In genomic region chr17:27940503-27940902, GRCh38 we compare ENCODE assay signal across 1 cellular context.
TF ChIP-seq lines count a peak whose summit lies in the region.

No MANE protein-coding gene starts in this region.

TF ChIP-seq in GM23338, 12 proteins besides CTCF, POLR2A, EP300 and RAD21 (continued from another document):
- TF ChIP-seq EZH2phosphoT487 (IDR thresholded peaks at IDR 0.05; ENCODE audit: unreplicated experiment) (no peak), CREB1 (CRISPR knock-in tag; IDR thresholded peaks at IDR 0.05; ENCODE audit: low read depth) (no peak), NANOG (IDR thresholded peaks at IDR 0.05; ENCODE audit: borderline replicate concordance) (no peak), EZH2 (IDR thresholded peaks at IDR 0.05; ENCODE audit: low read depth, unreplicated experiment) (no peak), ETS1 (IDR thresholded peaks at IDR 0.05) (no peak), POLR2AphosphoS5 (IDR thresholded peaks at IDR 0.05; ENCODE audit: low read depth) (no peak), ZNF114 (CRISPR knock-in tag; IDR thresholded peaks at IDR 0.05) (no peak), STAT1 (IDR thresholded peaks at IDR 0.05; ENCODE audit: unreplicated experiment) (no peak), ZNF331 (CRISPR knock-in tag; IDR thresholded peaks at IDR 0.05; ENCODE audit: low read depth) (no peak)
- TF ChIP-seq, protein P1, sequence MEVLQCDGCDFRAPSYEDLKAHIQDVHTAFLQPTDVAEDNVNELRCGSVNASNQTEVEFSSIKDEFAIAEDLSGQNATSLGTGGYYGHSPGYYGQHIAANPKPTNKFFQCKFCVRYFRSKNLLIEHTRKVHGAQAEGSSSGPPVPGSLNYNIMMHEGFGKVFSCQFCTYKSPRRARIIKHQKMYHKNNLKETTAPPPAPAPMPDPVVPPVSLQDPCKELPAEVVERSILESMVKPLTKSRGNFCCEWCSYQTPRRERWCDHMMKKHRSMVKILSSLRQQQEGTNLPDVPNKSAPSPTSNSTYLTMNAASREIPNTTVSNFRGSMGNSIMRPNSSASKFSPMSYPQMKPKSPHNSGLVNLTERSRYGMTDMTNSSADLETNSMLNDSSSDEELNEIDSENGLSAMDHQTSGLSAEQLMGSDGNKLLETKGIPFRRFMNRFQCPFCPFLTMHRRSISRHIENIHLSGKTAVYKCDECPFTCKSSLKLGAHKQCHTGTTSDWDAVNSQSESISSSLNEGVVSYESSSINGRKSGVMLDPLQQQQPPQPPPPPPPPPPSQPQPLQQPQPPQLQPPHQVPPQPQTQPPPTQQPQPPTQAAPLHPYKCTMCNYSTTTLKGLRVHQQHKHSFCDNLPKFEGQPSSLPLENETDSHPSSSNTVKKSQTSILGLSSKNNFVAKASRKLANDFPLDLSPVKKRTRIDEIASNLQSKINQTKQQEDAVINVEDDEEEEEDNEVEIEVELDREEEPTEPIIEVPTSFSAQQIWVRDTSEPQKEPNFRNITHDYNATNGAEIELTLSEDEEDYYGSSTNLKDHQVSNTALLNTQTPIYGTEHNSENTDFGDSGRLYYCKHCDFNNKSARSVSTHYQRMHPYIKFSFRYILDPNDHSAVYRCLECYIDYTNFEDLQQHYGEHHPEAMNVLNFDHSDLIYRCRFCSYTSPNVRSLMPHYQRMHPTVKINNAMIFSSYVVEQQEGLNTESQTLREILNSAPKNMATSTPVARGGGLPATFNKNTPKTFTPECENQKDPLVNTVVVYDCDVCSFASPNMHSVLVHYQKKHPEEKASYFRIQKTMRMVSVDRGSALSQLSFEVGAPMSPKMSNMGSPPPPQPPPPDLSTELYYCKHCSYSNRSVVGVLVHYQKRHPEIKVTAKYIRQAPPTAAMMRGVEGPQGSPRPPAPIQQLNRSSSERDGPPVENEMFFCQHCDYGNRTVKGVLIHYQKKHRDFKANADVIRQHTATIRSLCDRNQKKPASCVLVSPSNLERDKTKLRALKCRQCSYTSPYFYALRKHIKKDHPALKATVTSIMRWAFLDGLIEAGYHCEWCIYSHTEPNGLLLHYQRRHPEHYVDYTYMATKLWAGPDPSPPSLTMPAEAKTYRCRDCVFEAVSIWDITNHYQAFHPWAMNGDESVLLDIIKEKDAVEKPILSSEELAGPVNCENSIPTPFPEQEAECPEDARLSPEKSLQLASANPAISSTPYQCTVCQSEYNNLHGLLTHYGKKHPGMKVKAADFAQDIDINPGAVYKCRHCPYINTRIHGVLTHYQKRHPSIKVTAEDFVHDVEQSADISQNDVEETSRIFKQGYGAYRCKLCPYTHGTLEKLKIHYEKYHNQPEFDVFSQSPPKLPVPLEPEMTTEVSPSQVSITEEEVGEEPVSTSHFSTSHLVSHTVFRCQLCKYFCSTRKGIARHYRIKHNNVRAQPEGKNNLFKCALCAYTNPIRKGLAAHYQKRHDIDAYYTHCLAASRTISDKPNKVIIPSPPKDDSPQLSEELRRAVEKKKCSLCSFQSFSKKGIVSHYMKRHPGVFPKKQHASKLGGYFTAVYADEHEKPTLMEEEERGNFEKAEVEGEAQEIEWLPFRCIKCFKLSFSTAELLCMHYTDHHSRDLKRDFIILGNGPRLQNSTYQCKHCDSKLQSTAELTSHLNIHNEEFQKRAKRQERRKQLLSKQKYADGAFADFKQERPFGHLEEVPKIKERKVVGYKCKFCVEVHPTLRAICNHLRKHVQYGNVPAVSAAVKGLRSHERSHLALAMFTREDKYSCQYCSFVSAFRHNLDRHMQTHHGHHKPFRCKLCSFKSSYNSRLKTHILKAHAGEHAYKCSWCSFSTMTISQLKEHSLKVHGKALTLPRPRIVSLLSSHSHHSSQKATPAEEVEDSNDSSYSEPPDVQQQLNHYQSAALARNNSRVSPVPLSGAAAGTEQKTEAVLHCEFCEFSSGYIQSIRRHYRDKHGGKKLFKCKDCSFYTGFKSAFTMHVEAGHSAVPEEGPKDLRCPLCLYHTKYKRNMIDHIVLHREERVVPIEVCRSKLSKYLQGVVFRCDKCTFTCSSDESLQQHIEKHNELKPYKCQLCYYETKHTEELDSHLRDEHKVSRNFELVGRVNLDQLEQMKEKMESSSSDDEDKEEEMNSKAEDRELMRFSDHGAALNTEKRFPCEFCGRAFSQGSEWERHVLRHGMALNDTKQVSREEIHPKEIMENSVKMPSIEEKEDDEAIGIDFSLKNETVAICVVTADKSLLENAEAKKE (CRISPR knock-in tag; IDR thresholded peaks at IDR 0.05): no peak
